Comparison of ENCODE assay signal across 14 cellular contexts in genomic region chr21:45898781-45899180, GRCh38.
DNase-seq lines count a peak whose midpoint lies in the region; ATAC-seq and TF ChIP-seq lines count a peak whose summit lies in the region.
"Had no signal": no experiment of that assay in that cellular context is flagged by ENCODE, and none has a peak within 500 bp of the region (broad histone marks: within the 10 kb centered on the region; RNA-seq: fewer than 3 reads in every experiment).

No MANE protein-coding gene starts in this region.

- H3K27me3 ChIP-seq in right cardiac atrium (ENCODE audit: control insufficient read depth, insufficient read depth) (no peaks in the 10 kb centered on the region), right atrium auricular region (no peaks in the 10 kb centered on the region), lower lobe of right lung (ENCODE audit: low read depth) (no peaks in the 10 kb centered on the region), spleen (replicated peaks in 1 of 7) (no peaks in the 10 kb centered on the region), A673 (replicated peaks; ENCODE audit: insufficient read depth, low read depth, low read length, poor library complexity) (no peaks in the 10 kb centered on the region)

- H3K9me3 ChIP-seq in right cardiac atrium (ENCODE audit: control insufficient read depth, low read length), result no peaks in the 10 kb centered on the region
- H3K9me3 ChIP-seq in right atrium auricular region, result no peaks in the 10 kb centered on the region
- no peaks in the 10 kb centered on the region for H3K9me3 ChIP-seq in lower lobe of right lung
- no peaks in the 10 kb centered on the region for H3K9me3 ChIP-seq in spleen
- no peaks in the 10 kb centered on the region for H3K9me3 ChIP-seq in A673 (ENCODE audit: low read depth, low read length, poor library complexity, severe bottlenecking)

- H3K4me1 ChIP-seq in right cardiac atrium (ENCODE audit: control insufficient read depth, insufficient read depth, low read length), result no peaks in the 10 kb centered on the region
- H3K4me1 ChIP-seq in right atrium auricular region, result peaks cover 0 to 10% of the 10 kb centered on the region in 2 donors
- H3K4me1 ChIP-seq in lower lobe of right lung, result peaks cover 4% of the 10 kb centered on the region
- peaks cover 0 to 13% (median 10%) of the 10 kb centered on the region in 6 donors for H3K4me1 ChIP-seq in spleen
- no peaks in the 10 kb centered on the region for H3K4me1 ChIP-seq in A673 (ENCODE audit: insufficient read depth, low read length, poor library complexity, severe bottlenecking)

- TF ChIP-seq CTCF in right atrium auricular region (IDR thresholded peaks at IDR 0.05) (no peak), lower lobe of right lung (IDR thresholded peaks at IDR 0.05) (no peak), spleen (IDR thresholded peaks at IDR 0.05 in 8 of 11, conservative IDR thresholded peaks at IDR 0.05 in 3 of 11) (no peak), A673 (conservative IDR thresholded peaks at IDR 0.05; ENCODE audit: low read depth, low read length) (no peak)

- POLR2A ChIA-PET in A673 (lab: Charles Lee; ENCODE audit: low non-redundant PET), result no interaction called here

- intact Hi-C loops in right cardiac atrium (cut with DNase I) (no loop called here), lower lobe of right lung (cut with DNase I) (no loop called here), spleen (cut with DNase I; ENCODE audit: low total_unique reads) (no loop called here), A673 (cut with micrococcal nuclease; ENCODE audit: unreplicated experiment) (no loop called here)

- no peak overlapping the region for H3K4me3 ChIP-seq in right cardiac atrium (ENCODE audit: low read length)
- H3K4me3 ChIP-seq in right atrium auricular region, result no peak overlapping the region
- H3K4me3 ChIP-seq in lower lobe of right lung, result no peak overlapping the region
- no peak overlapping the region for H3K4me3 ChIP-seq in spleen
- no peak overlapping the region for H3K4me3 ChIP-seq in A673 (ENCODE audit: low read depth, low read length, poor library complexity, severe bottlenecking)
- H3K4me3 ChIP-seq: GM12878 had no signal

- BruUV-seq in A673 (replicated peaks; lab: Mats Ljungman, UMichigan), result no TSS peak

- CTCF ChIA-PET in A673 (lab: Charles Lee), result no interaction called here

- TF ChIP-seq POLR2A in spleen (IDR thresholded peaks at IDR 0.05), result no peak

- ATAC-seq in right cardiac atrium (no peak), lower lobe of right lung (no peak), GM21367 (IDR thresholded peaks at IDR 0.05; ENCODE audit: unreplicated experiment) (no peak)
- ATAC-seq: GM12878 had no signal

- 79% methylated on average over 24 of the region's 24 CpGs for WGBS in right cardiac atrium
- WGBS in spleen, 5 donors, result 61 to 87% (median 77%) methylated on average over 22 to 24 of the region's 24 CpGs

- DNase-seq in right cardiac atrium (peak in 2 of 3 donors; percentile 32 to 33), right atrium auricular region (ENCODE audit: low spot score) (no peak), cerebellar cortex (ENCODE audit: low spot score) (peak; percentile 87), lower lobe of right lung (peak; percentile 28), spleen (peak; percentile 48), A673 (ENCODE audit: low spot score) (no peak), HUDEP-2 (lab: John Stamatoyannopoulos, UW; ENCODE audit: unreplicated experiment in 76 of 76) (no peak)
- DNase-seq: Calu3; CD4-positive, alpha-beta T cell; DMS 273 treated with DMSO at 0.1 percent for 48 hours; GOT3; H9 had no signal

- H3K27ac ChIP-seq in right cardiac atrium (ENCODE audit: low read length) (no peak overlapping the region), right atrium auricular region (no peak overlapping the region), lower lobe of right lung (no peak overlapping the region), spleen (no peak overlapping the region), A673 (ENCODE audit: low read depth, low read length, poor library complexity, severe bottlenecking) (no peak overlapping the region)

- H3K36me3 ChIP-seq in right atrium auricular region (no peaks in the 10 kb centered on the region), lower lobe of right lung (no peaks in the 10 kb centered on the region), spleen (peaks cover 0 to 37% (median 3%) of the 10 kb centered on the region in 6 donors), A673 (ENCODE audit: insufficient read depth, low read length, poor library complexity, severe bottlenecking) (no peaks in the 10 kb centered on the region)

Comparison
In these comparisons a context has a peak if more than half of its experiments do, and no peak if none do; other contexts are left out.
1. DNase-seq: peak in right cardiac atrium (2 of 3), cerebellar cortex (single experiment), lower lobe of right lung (single experiment) and spleen (single experiment); none in right atrium auricular region (single experiment), A673 (single experiment) and HUDEP-2 (0 of 76).